2 cellular contexts compared by ENCODE assay signal in the genomic region with DNA sequence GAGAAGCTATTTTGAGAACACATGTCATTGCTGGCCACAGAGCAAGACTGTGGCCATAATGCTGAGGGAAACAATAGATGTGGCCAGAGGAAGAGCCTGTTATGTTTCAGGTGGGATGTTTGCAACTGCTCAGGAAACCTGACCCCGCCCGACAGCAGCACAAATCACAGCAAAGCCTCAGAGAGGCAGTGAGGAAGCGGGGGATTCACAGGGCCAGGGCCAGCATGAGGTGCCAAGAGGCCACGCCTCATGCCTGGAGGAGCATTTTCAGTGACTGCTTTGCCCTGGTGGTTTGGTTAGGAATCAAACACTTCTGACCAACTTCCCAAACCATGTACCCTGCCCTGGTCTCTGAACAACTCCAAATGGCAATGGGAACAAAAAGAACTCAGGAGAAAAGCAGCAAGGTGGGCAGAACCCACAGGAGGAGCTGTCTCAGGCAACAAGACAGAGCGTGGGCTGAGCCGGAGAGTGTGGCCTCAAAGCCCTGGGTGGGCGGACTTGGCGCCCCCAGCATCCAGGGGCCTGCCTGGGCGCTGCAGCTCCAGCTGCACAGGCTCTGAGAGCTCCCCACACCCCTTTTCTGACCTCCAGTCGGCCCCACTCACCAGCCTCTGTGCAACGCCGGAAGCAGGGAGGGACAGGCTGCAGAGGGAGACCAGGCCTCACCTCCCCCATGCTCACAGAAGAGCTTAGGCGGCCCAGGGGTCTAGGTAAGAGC.
TF ChIP-seq lines count a peak whose summit lies in the region.

No MANE protein-coding gene starts in this region.

TF ChIP-seq in GM12878, 131 proteins besides CTCF, POLR2A, EP300 and RAD21 (continues in another document):
- TF ChIP-seq RUNX3 (IDR thresholded peaks at IDR 0.05; ENCODE audit: low read length) (peak; percentile 31; the same call in 1 of the 2 replicates), SIX5 (IDR thresholded peaks at IDR 0.05; ENCODE audit: low read depth, low read length, severe bottlenecking) (no peak), EGR1 (IDR thresholded peaks at IDR 0.05; ENCODE audit: borderline replicate concordance in 1 of 2, low read depth in 2 of 2, low read length in 2 of 2) (peak in 1 of 2 experiments; percentile 74; a peak in 1 of 3 replicates), RAD51 (IDR thresholded peaks at IDR 0.05) (no peak), SMAD5 (IDR thresholded peaks at IDR 0.05; ENCODE audit: low read depth) (no peak), FOXM1 (IDR thresholded peaks at IDR 0.05; ENCODE audit: low read depth, low read length) (0 out of 2 replicates have a peak, but pooled peaks have one; percentile 45), DPF2 (IDR thresholded peaks at IDR 0.05) (no peak)
- TF ChIP-seq, protein P1, sequence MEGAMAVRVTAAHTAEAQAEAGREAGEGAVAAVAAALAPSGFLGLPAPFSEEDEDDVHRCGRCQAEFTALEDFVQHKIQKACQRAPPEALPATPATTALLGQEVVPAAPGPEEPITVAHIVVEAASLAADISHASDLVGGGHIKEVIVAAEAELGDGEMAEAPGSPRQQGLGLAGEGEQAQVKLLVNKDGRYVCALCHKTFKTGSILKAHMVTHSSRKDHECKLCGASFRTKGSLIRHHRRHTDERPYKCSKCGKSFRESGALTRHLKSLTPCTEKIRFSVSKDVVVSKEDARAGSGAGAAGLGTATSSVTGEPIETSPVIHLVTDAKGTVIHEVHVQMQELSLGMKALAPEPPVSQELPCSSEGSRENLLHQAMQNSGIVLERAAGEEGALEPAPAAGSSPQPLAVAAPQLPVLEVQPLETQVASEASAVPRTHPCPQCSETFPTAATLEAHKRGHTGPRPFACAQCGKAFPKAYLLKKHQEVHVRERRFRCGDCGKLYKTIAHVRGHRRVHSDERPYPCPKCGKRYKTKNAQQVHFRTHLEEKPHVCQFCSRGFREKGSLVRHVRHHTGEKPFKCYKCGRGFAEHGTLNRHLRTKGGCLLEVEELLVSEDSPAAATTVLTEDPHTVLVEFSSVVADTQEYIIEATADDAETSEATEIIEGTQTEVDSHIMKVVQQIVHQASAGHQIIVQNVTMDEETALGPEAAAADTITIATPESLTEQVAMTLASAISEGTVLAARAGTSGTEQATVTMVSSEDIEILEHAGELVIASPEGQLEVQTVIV (IDR thresholded peaks at IDR 0.05; ENCODE audit: borderline replicate concordance, partially characterized antibody) = no peak
- TF ChIP-seq, protein P2, sequence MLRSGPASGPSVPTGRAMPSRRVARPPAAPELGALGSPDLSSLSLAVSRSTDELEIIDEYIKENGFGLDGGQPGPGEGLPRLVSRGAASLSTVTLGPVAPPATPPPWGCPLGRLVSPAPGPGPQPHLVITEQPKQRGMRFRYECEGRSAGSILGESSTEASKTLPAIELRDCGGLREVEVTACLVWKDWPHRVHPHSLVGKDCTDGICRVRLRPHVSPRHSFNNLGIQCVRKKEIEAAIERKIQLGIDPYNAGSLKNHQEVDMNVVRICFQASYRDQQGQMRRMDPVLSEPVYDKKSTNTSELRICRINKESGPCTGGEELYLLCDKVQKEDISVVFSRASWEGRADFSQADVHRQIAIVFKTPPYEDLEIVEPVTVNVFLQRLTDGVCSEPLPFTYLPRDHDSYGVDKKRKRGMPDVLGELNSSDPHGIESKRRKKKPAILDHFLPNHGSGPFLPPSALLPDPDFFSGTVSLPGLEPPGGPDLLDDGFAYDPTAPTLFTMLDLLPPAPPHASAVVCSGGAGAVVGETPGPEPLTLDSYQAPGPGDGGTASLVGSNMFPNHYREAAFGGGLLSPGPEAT (IDR thresholded peaks at IDR 0.05; ENCODE audit: low read depth) = no peak
- TF ChIP-seq, protein P3, sequence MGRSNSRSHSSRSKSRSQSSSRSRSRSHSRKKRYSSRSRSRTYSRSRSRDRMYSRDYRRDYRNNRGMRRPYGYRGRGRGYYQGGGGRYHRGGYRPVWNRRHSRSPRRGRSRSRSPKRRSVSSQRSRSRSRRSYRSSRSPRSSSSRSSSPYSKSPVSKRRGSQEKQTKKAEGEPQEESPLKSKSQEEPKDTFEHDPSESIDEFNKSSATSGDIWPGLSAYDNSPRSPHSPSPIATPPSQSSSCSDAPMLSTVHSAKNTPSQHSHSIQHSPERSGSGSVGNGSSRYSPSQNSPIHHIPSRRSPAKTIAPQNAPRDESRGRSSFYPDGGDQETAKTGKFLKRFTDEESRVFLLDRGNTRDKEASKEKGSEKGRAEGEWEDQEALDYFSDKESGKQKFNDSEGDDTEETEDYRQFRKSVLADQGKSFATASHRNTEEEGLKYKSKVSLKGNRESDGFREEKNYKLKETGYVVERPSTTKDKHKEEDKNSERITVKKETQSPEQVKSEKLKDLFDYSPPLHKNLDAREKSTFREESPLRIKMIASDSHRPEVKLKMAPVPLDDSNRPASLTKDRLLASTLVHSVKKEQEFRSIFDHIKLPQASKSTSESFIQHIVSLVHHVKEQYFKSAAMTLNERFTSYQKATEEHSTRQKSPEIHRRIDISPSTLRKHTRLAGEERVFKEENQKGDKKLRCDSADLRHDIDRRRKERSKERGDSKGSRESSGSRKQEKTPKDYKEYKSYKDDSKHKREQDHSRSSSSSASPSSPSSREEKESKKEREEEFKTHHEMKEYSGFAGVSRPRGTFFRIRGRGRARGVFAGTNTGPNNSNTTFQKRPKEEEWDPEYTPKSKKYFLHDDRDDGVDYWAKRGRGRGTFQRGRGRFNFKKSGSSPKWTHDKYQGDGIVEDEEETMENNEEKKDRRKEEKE (IDR thresholded peaks at IDR 0.05) = no peak
- TF ChIP-seq, protein P4, sequence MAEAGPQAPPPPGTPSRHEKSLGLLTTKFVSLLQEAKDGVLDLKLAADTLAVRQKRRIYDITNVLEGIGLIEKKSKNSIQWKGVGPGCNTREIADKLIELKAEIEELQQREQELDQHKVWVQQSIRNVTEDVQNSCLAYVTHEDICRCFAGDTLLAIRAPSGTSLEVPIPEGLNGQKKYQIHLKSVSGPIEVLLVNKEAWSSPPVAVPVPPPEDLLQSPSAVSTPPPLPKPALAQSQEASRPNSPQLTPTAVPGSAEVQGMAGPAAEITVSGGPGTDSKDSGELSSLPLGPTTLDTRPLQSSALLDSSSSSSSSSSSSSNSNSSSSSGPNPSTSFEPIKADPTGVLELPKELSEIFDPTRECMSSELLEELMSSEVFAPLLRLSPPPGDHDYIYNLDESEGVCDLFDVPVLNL (IDR thresholded peaks at IDR 0.05; ENCODE audit: low read depth, low read length) = no peak
- TF ChIP-seq, protein P5, sequence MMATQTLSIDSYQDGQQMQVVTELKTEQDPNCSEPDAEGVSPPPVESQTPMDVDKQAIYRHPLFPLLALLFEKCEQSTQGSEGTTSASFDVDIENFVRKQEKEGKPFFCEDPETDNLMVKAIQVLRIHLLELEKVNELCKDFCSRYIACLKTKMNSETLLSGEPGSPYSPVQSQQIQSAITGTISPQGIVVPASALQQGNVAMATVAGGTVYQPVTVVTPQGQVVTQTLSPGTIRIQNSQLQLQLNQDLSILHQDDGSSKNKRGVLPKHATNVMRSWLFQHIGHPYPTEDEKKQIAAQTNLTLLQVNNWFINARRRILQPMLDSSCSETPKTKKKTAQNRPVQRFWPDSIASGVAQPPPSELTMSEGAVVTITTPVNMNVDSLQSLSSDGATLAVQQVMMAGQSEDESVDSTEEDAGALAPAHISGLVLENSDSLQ (IDR thresholded peaks at IDR 0.05) = no peak

TF ChIP-seq in HEK293T, 16 proteins besides CTCF, POLR2A, EP300 and RAD21:
- no peak for TF ChIP-seq LEF1 (IDR thresholded peaks at IDR 0.05; ENCODE audit: borderline replicate concordance)
- TF ChIP-seq ELF4 (IDR thresholded peaks at IDR 0.05) = no peak
- no peak for TF ChIP-seq CTBP1 (IDR thresholded peaks at IDR 0.05; ENCODE audit: borderline replicate concordance)
- no peak for TF ChIP-seq BHLHE40 (IDR thresholded peaks at IDR 0.05; ENCODE audit: borderline replicate concordance)
- TF ChIP-seq TARDBP (IDR thresholded peaks at IDR 0.05) = no peak
- no peak for TF ChIP-seq L3MBTL2 (conservative IDR thresholded peaks at IDR 0.05)
- no peak for TF ChIP-seq HDGF (IDR thresholded peaks at IDR 0.05; ENCODE audit: borderline replicate concordance)
- TF ChIP-seq ARNT (IDR thresholded peaks at IDR 0.05) = no peak
- no peak for TF ChIP-seq SUZ12 (IDR thresholded peaks at IDR 0.05)
- no peak for TF ChIP-seq SP1 (IDR thresholded peaks at IDR 0.05)
- no peak for TF ChIP-seq ZNF384 (IDR thresholded peaks at IDR 0.05)
- TF ChIP-seq FOXA1 (IDR thresholded peaks at IDR 0.05) = no peak
- no peak for TF ChIP-seq FOXK2 (IDR thresholded peaks at IDR 0.05)
- TF ChIP-seq NFRKB (IDR thresholded peaks at IDR 0.05) = no peak
- no peak for TF ChIP-seq FOXM1 (IDR thresholded peaks at IDR 0.05; ENCODE audit: borderline replicate concordance)
- TF ChIP-seq, protein P5 (IDR thresholded peaks at IDR 0.05) = no peak
